ENCODE assay signal across 18 cellular contexts in the genomic region with DNA sequence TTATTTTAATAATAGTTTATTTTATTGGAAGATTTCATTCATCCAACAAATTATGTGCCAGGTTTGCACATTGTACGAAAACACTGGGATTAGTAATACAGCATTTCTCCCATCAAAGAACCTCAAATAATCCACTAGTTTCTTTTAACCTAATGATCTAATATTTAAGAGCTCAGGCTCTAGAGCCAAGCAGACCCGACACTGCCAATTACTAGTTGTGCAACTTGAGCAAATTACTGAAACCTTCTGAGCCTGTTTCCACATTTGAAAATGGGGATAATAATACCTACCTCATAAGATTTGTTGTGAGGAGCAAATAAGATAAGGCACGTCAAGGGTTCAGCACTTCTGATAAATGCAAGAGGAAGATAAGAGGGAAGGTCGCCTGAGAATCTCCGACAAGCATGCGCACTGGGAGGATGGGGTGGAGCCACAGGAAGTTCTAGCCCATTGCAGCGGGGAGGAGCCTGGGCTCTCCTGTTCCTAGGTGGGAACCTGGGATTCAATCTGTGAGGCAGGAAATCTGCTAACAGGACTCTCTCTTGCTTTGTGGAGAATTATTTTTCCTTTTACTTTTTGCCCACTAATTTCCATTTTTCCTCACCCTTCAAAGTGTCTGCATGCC.
A peak's percentile ranks its signal among the peaks of the same experiment; 100 is the strongest.
DNase-seq lines count a peak whose midpoint lies in the region; ATAC-seq, FAIRE-seq and TF ChIP-seq lines count a peak whose summit lies in the region.
"Had no signal": no experiment of that assay in that cellular context is flagged by ENCODE, and none has a peak within 500 bp of the region (broad histone marks: within the 10 kb centered on the region; RNA-seq: fewer than 3 reads in every experiment).

No MANE protein-coding gene starts in this region.

- no peaks in the 10 kb centered on the region for H3K79me2 ChIP-seq in HepG2 (ENCODE audit: insufficient read depth, low read length)

- intact Hi-C loops in right lobe of liver (cut with DNase I) (no loop called here), HepG2 (cut with micrococcal nuclease; ENCODE audit: unreplicated experiment) (no loop called here)

- TF ChIP-seq RAD21 in HepG2 (CRISPR knock-in tag; IDR thresholded peaks at IDR 0.05), result no peak

- no peak overlapping the region for H3K4me3 Mint-ChIP-seq in WTC11
- H3K4me3 Mint-ChIP-seq: CD4-positive, alpha-beta memory T cell had no signal

- no peak overlapping the region for H3K4me2 ChIP-seq in HepG2 (ENCODE audit: low read depth, low read length)

- 48% methylated on average over 6 of the region's 7 CpGs for WGBS in right lobe of liver (ENCODE audit: insufficient coverage, low coverage, low lambda C conversion rate, missing lambda C conversion rate)
- WGBS in HepG2 (ENCODE audit: low lambda C conversion rate), result 62% methylated on average over 7 of the region's 7 CpGs
- WGBS in iPS DF 6.9 (ENCODE audit: insufficient coverage, insufficient read length), result no CpG with 5 or more reads among the region's 7 CpGs

- no peak overlapping the region for H3K27ac Mint-ChIP-seq in WTC11
- H3K27ac Mint-ChIP-seq: CD4-positive, alpha-beta memory T cell had no signal

- TF ChIP-seq EP300 in HepG2 (IDR thresholded peaks at IDR 0.05; ENCODE audit: low read depth in 2 of 2, low read length in 2 of 2) (no peak), HepG2 (CRISPR knock-in tag; IDR thresholded peaks at IDR 0.05; ENCODE audit: borderline replicate concordance) (no peak)

- TF ChIP-seq CTCF in right lobe of liver (IDR thresholded peaks at IDR 0.05) (no peak), HepG2 (CRISPR knock-in tag; IDR thresholded peaks at IDR 0.05) (no peak), WTC11 (IDR thresholded peaks at IDR 0.05) (no peak)

- no peaks in the 10 kb centered on the region for H3K9me3 Mint-ChIP-seq in WTC11
- H3K9me3 Mint-ChIP-seq: CD4-positive, alpha-beta memory T cell had no signal

- H3K9ac ChIP-seq in HepG2 (ENCODE audit: insufficient read depth, low read depth, low read length), result no peak overlapping the region

- H3K36me3 Mint-ChIP-seq in WTC11, result no peaks in the 10 kb centered on the region
- H3K36me3 Mint-ChIP-seq: CD4-positive, alpha-beta memory T cell had no signal

- TF ChIP-seq POLR2A in right lobe of liver (IDR thresholded peaks at IDR 0.05) (no peak), HepG2 (IDR thresholded peaks at IDR 0.05; ENCODE audit: insufficient read depth in 1 of 2, low read depth in 2 of 2, low read length in 2 of 2) (no peak)

- no peak for FAIRE-seq in HepG2 (lab: Jason Lieb, UNC)
- FAIRE-seq: GM12891, GM18507 had no signal

- DNase-seq in right lobe of liver (peak in 1 of 3 donors; percentile 48), HepG2 (ENCODE audit: low spot score) (no peak), WTC11 (ENCODE audit: low spot score) (peak; percentile 51), iPS DF 6.9 (ENCODE audit: low read depth, low spot score) (peak; percentile 2), GOT3 (lab: John Stamatoyannopoulos, UW) (no peak)
- no peak for DNase-seq in activated CD4-positive, alpha-beta T cell treated with anti-CD3 and anti-CD28 coated beads for 1 hour
- no peak for DNase-seq in activated CD4-positive, alpha-beta T cell treated with anti-CD3 and anti-CD28 coated beads, Interleukin-2, amount 50 U/mL, for 48 hours
- DNase-seq: CD4-positive, alpha-beta memory T cell; DND-41; GDM1; NCI-H187; NCI-H774; PC-3; SJCRH30 had no signal

- POLR2A ChIA-PET in HepG2 (lab: Yijun Ruan, JAX), result no interaction called here
- POLR2A ChIA-PET in WTC11 (lab: Charles Lee), result no interaction called here

- in situ Hi-C loops in HepG2 (cut with HindIII; ENCODE audit: extremely low pct_ligation_motif_present, low pct_unique_long_range_greater_than_20kb), result no loop called here

- BruUV-seq in HepG2 (replicated peaks; lab: Mats Ljungman, UMichigan), result no TSS peak

- H4K20me1 ChIP-seq in HepG2 (ENCODE audit: insufficient read depth, low read length), result no peaks in the 10 kb centered on the region

- ATAC-seq in right lobe of liver (peak in 3 of 4 donors; percentile 41 to 76 (median 56)), HepG2 (no peak), WTC11 (peak; percentile 96), HG03520 (IDR thresholded peaks at IDR 0.05; ENCODE audit: unreplicated experiment) (no peak)
- ATAC-seq: PC-3 had no signal

- no peak overlapping the region for H3K27ac ChIP-seq in right lobe of liver
- no peak overlapping the region for H3K27ac ChIP-seq in HepG2 (ENCODE audit: extremely low read length, insufficient read depth, low read length)
- no peak overlapping the region for H3K27ac ChIP-seq in iPS DF 6.9 (ENCODE audit: low read length)
- H3K27ac ChIP-seq: RWPE1, SJCRH30 had no signal

- H3K36me3 ChIP-seq in right lobe of liver (no peaks in the 10 kb centered on the region), HepG2 (replicated peaks in 1 of 2; ENCODE audit: control insufficient read depth in 1 of 2, insufficient read depth in 2 of 2, low read length in 2 of 2) (no peaks in the 10 kb centered on the region), iPS DF 6.9 (ENCODE audit: control insufficient read depth, insufficient read depth, low read length) (no peaks in the 10 kb centered on the region)
- H3K36me3 ChIP-seq: SJCRH30 had no signal

- H3K4me1 Mint-ChIP-seq in WTC11, result peaks cover 17% of the 10 kb centered on the region
- H3K4me1 Mint-ChIP-seq: CD4-positive, alpha-beta memory T cell had no signal

- H3K27me3 ChIP-seq in right lobe of liver, result no peaks in the 10 kb centered on the region
- no peaks in the 10 kb centered on the region; a peak in 1 of 5 replicates for H3K27me3 ChIP-seq in HepG2 (ENCODE audit: control insufficient read depth in 1 of 2, insufficient read depth in 2 of 2, low read length in 2 of 2)
- H3K27me3 ChIP-seq in iPS DF 6.9 (ENCODE audit: control insufficient read depth, insufficient read depth, low read length), result no peaks in the 10 kb centered on the region
- H3K27me3 ChIP-seq: SJCRH30 had no signal

- H2AFZ ChIP-seq in HepG2 (ENCODE audit: low read length), result no peak overlapping the region

- H3K27me3 Mint-ChIP-seq in WTC11 (ENCODE audit: low read depth), result no peaks in the 10 kb centered on the region

- no peaks in the 10 kb centered on the region for H3K9me3 ChIP-seq in right lobe of liver
- no peaks in the 10 kb centered on the region for H3K9me3 ChIP-seq in HepG2 (ENCODE audit: low read length)
- no peaks in the 10 kb centered on the region for H3K9me3 ChIP-seq in iPS DF 6.9 (ENCODE audit: control insufficient read depth, insufficient read depth, low read length)
- H3K9me3 ChIP-seq: SJCRH30 had no signal

- no peak overlapping the region for H3K4me3 ChIP-seq in right lobe of liver
- H3K4me3 ChIP-seq in HepG2 (replicated peaks in 1 of 3; ENCODE audit: insufficient read depth in 1 of 3, low read depth in 2 of 3, low read length in 3 of 3), result no peak overlapping the region
- no peak overlapping the region for H3K4me3 ChIP-seq in iPS DF 6.9 (ENCODE audit: low read length)
- H3K4me3 ChIP-seq: SJCRH30 had no signal

- CTCF ChIA-PET in HepG2 (lab: Yijun Ruan, JAX; ENCODE audit: low intra/inter-chr PET ratio, low total read pairs) (no interaction called here), WTC11 (lab: Charles Lee) (no interaction called here)

- H3K4me1 ChIP-seq in right lobe of liver, result no peaks in the 10 kb centered on the region
- H3K4me1 ChIP-seq in HepG2 (ENCODE audit: insufficient read depth, low read length), result peaks cover 10% of the 10 kb centered on the region; the same call in 1 of the 2 replicates
- H3K4me1 ChIP-seq in iPS DF 6.9 (ENCODE audit: control insufficient read depth, insufficient read depth, low read length), result no peaks in the 10 kb centered on the region
- H3K4me1 ChIP-seq: SJCRH30 had no signal

TF ChIP-seq in HepG2, 621 proteins besides CTCF, POLR2A, EP300 and RAD21:
- TF ChIP-seq ZSCAN12 (CRISPR knock-in tag; IDR thresholded peaks at IDR 0.05) (no peak), NFYC (CRISPR knock-in tag; IDR thresholded peaks at IDR 0.05) (no peak), ZFP1 (CRISPR knock-in tag; IDR thresholded peaks at IDR 0.05) (no peak)

TF ChIP-seq in WTC11, 78 proteins besides CTCF, POLR2A, EP300 and RAD21 (continues in another document):
- TF ChIP-seq, protein P1, sequence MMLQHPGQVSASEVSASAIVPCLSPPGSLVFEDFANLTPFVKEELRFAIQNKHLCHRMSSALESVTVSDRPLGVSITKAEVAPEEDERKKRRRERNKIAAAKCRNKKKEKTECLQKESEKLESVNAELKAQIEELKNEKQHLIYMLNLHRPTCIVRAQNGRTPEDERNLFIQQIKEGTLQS (CRISPR knock-in tag; conservative IDR thresholded peaks at IDR 0.05), result no peak
- TF ChIP-seq NR3C1 (CRISPR knock-in tag; conservative IDR thresholded peaks at IDR 0.05; ENCODE audit: low read depth) (no peak), IRF2 (CRISPR knock-in tag; IDR thresholded peaks at IDR 0.05; ENCODE audit: borderline replicate concordance, low read depth) (no peak), SOX15 (CRISPR knock-in tag; IDR thresholded peaks at IDR 0.05) (no peak), FOXP1 (CRISPR knock-in tag; IDR thresholded peaks at IDR 0.05; ENCODE audit: borderline replicate concordance) (no peak), EMX1 (CRISPR knock-in tag; IDR thresholded peaks at IDR 0.05) (no peak), SP1 (CRISPR knock-in tag; conservative IDR thresholded peaks at IDR 0.05) (no peak)
- TF ChIP-seq, protein P2, sequence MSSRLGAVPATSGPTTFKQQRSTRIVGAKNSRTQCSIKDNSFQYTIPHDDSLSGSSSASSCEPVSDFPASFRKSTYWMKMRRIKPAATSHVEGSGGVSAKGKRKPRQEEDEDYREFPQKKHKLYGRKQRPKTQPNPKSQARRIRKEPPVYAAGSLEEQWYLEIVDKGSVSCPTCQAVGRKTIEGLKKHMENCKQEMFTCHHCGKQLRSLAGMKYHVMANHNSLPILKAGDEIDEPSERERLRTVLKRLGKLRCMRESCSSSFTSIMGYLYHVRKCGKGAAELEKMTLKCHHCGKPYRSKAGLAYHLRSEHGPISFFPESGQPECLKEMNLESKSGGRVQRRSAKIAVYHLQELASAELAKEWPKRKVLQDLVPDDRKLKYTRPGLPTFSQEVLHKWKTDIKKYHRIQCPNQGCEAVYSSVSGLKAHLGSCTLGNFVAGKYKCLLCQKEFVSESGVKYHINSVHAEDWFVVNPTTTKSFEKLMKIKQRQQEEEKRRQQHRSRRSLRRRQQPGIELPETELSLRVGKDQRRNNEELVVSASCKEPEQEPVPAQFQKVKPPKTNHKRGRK (CRISPR knock-in tag; IDR thresholded peaks at IDR 0.05; ENCODE audit: borderline replicate concordance), result no peak

Comparison
In these comparisons a context has a peak if more than half of its experiments do, and no peak if none do; other contexts are left out.
1. ATAC-seq: peak in right lobe of liver (3 of 4) and WTC11 (single experiment); none in HepG2 (single experiment) and HG03520 (single experiment).
2. DNase-seq: peak in WTC11 (single experiment) and iPS DF 6.9 (single experiment); none in HepG2 (single experiment), activated CD4-positive, alpha-beta T cell treated with anti-CD3 and anti-CD28 coated beads for 1 hour (single experiment), activated CD4-positive, alpha-beta T cell treated with anti-CD3 and anti-CD28 coated beads, Interleukin-2, amount 50 U/mL, for 48 hours (0 of 2) and GOT3 (single experiment).